In genomic region chr9:95095619-95096355, GRCh38 we compare ENCODE assay signal across 16 cellular contexts.
A peak's percentile ranks its signal among the peaks of the same experiment; 100 is the strongest.
DNase-seq lines count a peak whose midpoint lies in the region; ATAC-seq and TF ChIP-seq lines count a peak whose summit lies in the region.
"Had no signal": no experiment of that assay in that cellular context is flagged by ENCODE, and none has a peak within 500 bp of the region (broad histone marks: within the 10 kb centered on the region; RNA-seq: fewer than 3 reads in every experiment).

No MANE protein-coding gene starts in this region.

- H3K4me1 Mint-ChIP-seq in neural progenitor cell: peaks cover 60% of the 10 kb centered on the region

- H3K4me3 ChIP-seq in dorsolateral prefrontal cortex (no peak overlapping the region), neural progenitor cell (no peak overlapping the region)

- DNase-seq in ELF-1 (ENCODE audit: low read depth, low spot score): peak; percentile 63
- DNase-seq in dorsolateral prefrontal cortex: no peak
- DNase-seq in neural progenitor cell (ENCODE audit: low spot score): no peak
- no peak for DNase-seq in activated CD4-positive, CD25-positive, alpha-beta regulatory T cell treated with anti-CD3 and anti-CD28 coated beads, Interleukin-2, amount 50 U/mL, for 72 hours
- DNase-seq in CD1c-positive myeloid dendritic cell (ENCODE audit: extremely low spot score): no peak
- no peak for DNase-seq in RKO (ENCODE audit: low spot score)
- DNase-seq: activated CD4-positive, alpha-beta T cell treated with anti-CD3 and anti-CD28 coated beads for 36 hours; activated gamma-delta T cell; cortex of kidney; GF-D8; NCI-H1417 treated with DMSO at 0.1 percent for 48 hours; NCI-H2227 treated with DMSO at 0.1 percent for 48 hours; small intestine; T-helper 9 cell had no signal

- H3K4me2 ChIP-seq in neural progenitor cell: no peak overlapping the region

- intact Hi-C loops in dorsolateral prefrontal cortex (cut with DNase I): no loop called here

- peaks cover 32% of the 10 kb centered on the region for H3K36me3 Mint-ChIP-seq in neural progenitor cell

- peak overlapping the region in 57 of 59 donors; percentile 2 to 100 (median 88) for H3K27ac ChIP-seq in dorsolateral prefrontal cortex
- no peak overlapping the region for H3K27ac ChIP-seq in neural progenitor cell
- peak overlapping the region; percentile 83 for H3K27ac ChIP-seq in temporal lobe (ENCODE audit: low read depth, low read length)

- H3K27ac Mint-ChIP-seq in neural progenitor cell: no peak overlapping the region
- H3K27ac Mint-ChIP-seq: activated CD4-positive, alpha-beta T cell treated with anti-CD3 and anti-CD28 coated beads for 36 hours had no signal

- H3K27me3 Mint-ChIP-seq in neural progenitor cell (ENCODE audit: insufficient read depth, low read depth): peaks cover 21% of the 10 kb centered on the region
- H3K27me3 Mint-ChIP-seq: activated CD4-positive, alpha-beta T cell treated with anti-CD3 and anti-CD28 coated beads for 36 hours had no signal

- H3F3A ChIP-seq in neural progenitor cell (ENCODE audit: low read depth): peaks cover 19% of the 10 kb centered on the region

- H3K79me2 ChIP-seq in neural progenitor cell (ENCODE audit: low read depth): no peaks in the 10 kb centered on the region

- TF ChIP-seq CTCF in dorsolateral prefrontal cortex (IDR thresholded peaks at IDR 0.05 in 54 of 56, conservative IDR thresholded peaks at IDR 0.05 in 2 of 56; ENCODE audit: low read depth in 1 of 56, partially characterized antibody in 56 of 56) (no peak), neural progenitor cell (IDR thresholded peaks at IDR 0.05) (no peak)

- H3K36me3 ChIP-seq in neural progenitor cell: no peaks in the 10 kb centered on the region

- H3K4me3 Mint-ChIP-seq in neural progenitor cell: peak overlapping the region; percentile 11
- H3K4me3 Mint-ChIP-seq: activated CD4-positive, alpha-beta T cell treated with anti-CD3 and anti-CD28 coated beads for 36 hours had no signal

- H3K9me3 Mint-ChIP-seq in neural progenitor cell: no peaks in the 10 kb centered on the region

- no peak overlapping the region for H2AFZ ChIP-seq in neural progenitor cell (replicated peaks)

- H3K9ac ChIP-seq in neural progenitor cell: no peak overlapping the region

- ATAC-seq in GM19452 (IDR thresholded peaks at IDR 0.05; ENCODE audit: unreplicated experiment): no peak
- ATAC-seq: activated CD4-positive, alpha-beta T cell treated with anti-CD3 and anti-CD28 coated beads for 36 hours had no signal

- H3K27me3 ChIP-seq in dorsolateral prefrontal cortex (no peaks in the 10 kb centered on the region), neural progenitor cell (no peaks in the 10 kb centered on the region)

- H4K20me1 ChIP-seq in neural progenitor cell (ENCODE audit: low read depth): peaks cover 25% of the 10 kb centered on the region

- H3K4me1 ChIP-seq in neural progenitor cell: peaks cover 22% of the 10 kb centered on the region

- no peaks in the 10 kb centered on the region for H3K9me3 ChIP-seq in neural progenitor cell (ENCODE audit: low read depth)
